21 cellular contexts compared by ENCODE assay signal in the genomic region with DNA sequence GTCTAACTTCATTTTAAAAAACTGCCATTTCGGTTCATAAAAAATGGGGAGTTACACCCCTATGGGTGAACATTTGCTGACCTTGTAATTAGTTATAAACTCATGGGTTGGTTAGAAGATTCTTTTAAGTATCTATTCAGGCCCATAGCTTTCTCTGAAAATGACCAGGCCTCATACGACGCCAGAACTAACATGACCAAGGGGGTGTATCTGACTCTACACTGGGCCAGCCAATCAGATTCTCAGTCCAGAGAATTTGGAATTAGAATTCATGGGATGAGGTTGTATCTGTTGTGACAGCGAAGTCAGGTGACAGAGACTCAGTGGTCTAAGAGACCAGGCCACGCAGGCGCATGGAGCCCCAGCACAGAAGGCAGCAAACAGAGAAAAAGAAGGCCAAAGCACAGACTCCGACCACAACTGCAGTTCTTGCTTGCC.
"Had no signal": no experiment of that assay in that cellular context is flagged by ENCODE, and none has a peak within 500 bp of the region (broad histone marks: within the 10 kb centered on the region; RNA-seq: fewer than 3 reads in every experiment).

No MANE protein-coding gene starts in this region.

- DNase-seq: Karpas-422, KG1, MG63, NCI-H1092, NCI-H1105 treated with DMSO at 0.1 percent for 48 hours, NCI-H1417 treated with DMSO at 0.1 percent for 48 hours, NCI-H146, NCI-H1694 treated with DMSO at 0.1 percent for 48 hours, NCI-H1930, NCI-H2081, NCI-H2171, NCI-H446, NCI-H510A, NCI-H524 treated with DMSO at 0.1 percent for 48 hours, NCI-H69, NCI-H774, RPMI8226, SHP77, SK-N-SH, SW 1271 had no signal

- H3K4me2 ChIP-seq: SK-N-SH had no signal

- H3K9ac ChIP-seq: SK-N-SH had no signal

- H3K27me3 ChIP-seq: MG63 had no signal

- H3K36me3 ChIP-seq: MG63 had no signal

- H3K4me3 ChIP-seq: MG63 had no signal

- FAIRE-seq: RCC 7860 had no signal

- H3K9me3 ChIP-seq: MG63, SK-N-SH had no signal
